In genomic region chr18:32772580-32773186, GRCh38 we compare ENCODE assay signal across 1 cellular context.
TF ChIP-seq lines count a peak whose summit lies in the region.

Gene KLHL14, minus strand, starts transcription at chr18:32773023. Its CDS starts 2,432 bp downstream, at chr18:32770591.

TF ChIP-seq in HEK293, 187 proteins besides CTCF, POLR2A, EP300 and RAD21 (continued from another document):
- TF ChIP-seq ZNF169 (tag by site-specific recombination; IDR thresholded peaks at IDR 0.05) (no peak), ZFHX2 (tag by site-specific recombination; conservative IDR thresholded peaks at IDR 0.05) (no peak), ZNF561 (tag by site-specific recombination; IDR thresholded peaks at IDR 0.05; ENCODE audit: borderline replicate concordance) (no peak), ZBTB20 (tag by site-specific recombination; IDR thresholded peaks at IDR 0.05) (no peak), ZNF639 (tag by site-specific recombination; IDR thresholded peaks at IDR 0.05) (no peak), ZNF114 (tag by site-specific recombination; IDR thresholded peaks at IDR 0.05) (no peak), FEZF1 (tag by site-specific recombination; IDR thresholded peaks at IDR 0.05) (no peak), ZSCAN30 (tag by site-specific recombination; IDR thresholded peaks at IDR 0.05) (no peak), ZNF510 (tag by site-specific recombination; IDR thresholded peaks at IDR 0.05; ENCODE audit: insufficient replicate concordance) (no peak), ZXDB (tag by site-specific recombination; IDR thresholded peaks at IDR 0.05) (no peak), ZNF121 (tag by site-specific recombination; IDR thresholded peaks at IDR 0.05) (no peak), ZNF248 (tag by site-specific recombination; IDR thresholded peaks at IDR 0.05) (no peak), ZNF341 (tag by site-specific recombination; IDR thresholded peaks at IDR 0.05; ENCODE audit: low read depth) (peak; percentile 14; the same call in 1 of the 2 replicates), ZNF692 (tag by site-specific recombination; IDR thresholded peaks at IDR 0.05) (no peak), ZNF184 (tag by site-specific recombination; IDR thresholded peaks at IDR 0.05) (no peak), PRDM4 (tag by site-specific recombination; IDR thresholded peaks at IDR 0.05) (peak; percentile 70), REPIN1 (tag by site-specific recombination; IDR thresholded peaks at IDR 0.05; ENCODE audit: low read depth) (no peak), EGR2 (tag by site-specific recombination; IDR thresholded peaks at IDR 0.05; ENCODE audit: low read depth) (no peak), ATF2 (tag by site-specific recombination; IDR thresholded peaks at IDR 0.05; ENCODE audit: low read depth) (no peak)
